In genomic region chr6:3977875-3978711, GRCh38 we compare ENCODE assay signal across 8 cellular contexts.
A peak's percentile ranks its signal among the peaks of the same experiment; 100 is the strongest.
DNase-seq lines count a peak whose midpoint lies in the region; ATAC-seq and TF ChIP-seq lines count a peak whose summit lies in the region.

No MANE protein-coding gene starts in this region.

- peaks cover 2% of the 10 kb centered on the region for H3K9me3 Mint-ChIP-seq in activated CD4-positive, alpha-beta T cell treated with anti-CD3 and anti-CD28 coated beads, Interleukin-2, amount 10 ng/mL, durations not matched to agents 7 days and 5 days
- H3K9me3 Mint-ChIP-seq in effector memory CD8-positive, alpha-beta T cell = no peaks in the 10 kb centered on the region

- no peaks in the 10 kb centered on the region for H3K4me1 ChIP-seq in mucosa of descending colon (ENCODE audit: low read depth)

- H3K9me3 ChIP-seq in mucosa of descending colon = no peaks in the 10 kb centered on the region

- no peak overlapping the region for H3K27ac Mint-ChIP-seq in activated CD4-positive, alpha-beta T cell treated with anti-CD3 and anti-CD28 coated beads, Interleukin-2, amount 10 ng/mL, durations not matched to agents 7 days and 5 days
- peak overlapping the region in 1 of 2 donors; percentile 63 for H3K27ac Mint-ChIP-seq in effector memory CD8-positive, alpha-beta T cell

- ATAC-seq in HG02623 (IDR thresholded peaks at IDR 0.05; ENCODE audit: unreplicated experiment) = peak; percentile 60
- peak; percentile 99 for ATAC-seq in effector memory CD8-positive, alpha-beta T cell (replicated peaks)
- ATAC-seq in mucosa of descending colon = peak; percentile 55
- ATAC-seq in stimulated activated naive CD8-positive, alpha-beta T cell treated with anti-CD3 and anti-CD28 coated beads, Interleukin-15, Interleukin-2, amounts not matched to agents 100 U/mL and 50 U/mL, for 24 hours = peak; percentile 98

- H3K36me3 ChIP-seq in mucosa of descending colon (ENCODE audit: low read depth) = no peaks in the 10 kb centered on the region

- intact Hi-C loops in mucosa of descending colon (cut with DNase I, micrococcal nuclease) = no loop called here

- POLR2A ChIA-PET in activated CD4-positive, alpha-beta T cell treated with anti-CD3 and anti-CD28 coated beads, Interleukin-2, amount 10 ng/mL, durations not matched to agents 7 days and 5 days (lab: Charles Lee) = no interaction called here

- peaks cover 13% of the 10 kb centered on the region for H3K4me1 Mint-ChIP-seq in activated CD4-positive, alpha-beta T cell treated with anti-CD3 and anti-CD28 coated beads, Interleukin-2, amount 10 ng/mL, durations not matched to agents 7 days and 5 days
- H3K4me1 Mint-ChIP-seq in effector memory CD8-positive, alpha-beta T cell (ENCODE audit: low read depth in 2 of 2) = peaks cover 7 to 8% of the 10 kb centered on the region in 2 donors

- peak; percentile 1 for DNase-seq in activated CD4-positive, CD25-positive, alpha-beta regulatory T cell treated with anti-CD3 and anti-CD28 coated beads, Interleukin-2, amount 50 U/mL, for 16 hours (ENCODE audit: low read depth, low spot score)
- no peak for DNase-seq in activated CD4-positive, CD25-positive, alpha-beta regulatory T cell treated with anti-CD3 and anti-CD28 coated beads, Interleukin-2, amount 50 U/mL, for 72 hours
- DNase-seq in NCI-H2227 (lab: John Stamatoyannopoulos, UW; ENCODE audit: unreplicated experiment) = peak; percentile 71
- peak; percentile 61 for DNase-seq in activated CD4-positive, alpha-beta T cell treated with anti-CD3 and anti-CD28 coated beads, Interleukin-2, amount 10 ng/mL, durations not matched to agents 7 days and 5 days
- DNase-seq in effector memory CD8-positive, alpha-beta T cell = peak; percentile 13 to 47 (median 31)
- peak in 1 of 3 donors; percentile 49 for DNase-seq in mucosa of descending colon
- peak; percentile 34 for DNase-seq in stimulated activated naive CD8-positive, alpha-beta T cell treated with anti-CD3 and anti-CD28 coated beads, Interleukin-15, Interleukin-2, amounts not matched to agents 100 U/mL and 50 U/mL, for 24 hours

- no peak overlapping the region for H3K4me3 Mint-ChIP-seq in activated CD4-positive, alpha-beta T cell treated with anti-CD3 and anti-CD28 coated beads, Interleukin-2, amount 10 ng/mL, durations not matched to agents 7 days and 5 days
- H3K4me3 Mint-ChIP-seq in effector memory CD8-positive, alpha-beta T cell = peak overlapping the region in 1 of 2 donors; percentile 63

- H3K27me3 Mint-ChIP-seq in activated CD4-positive, alpha-beta T cell treated with anti-CD3 and anti-CD28 coated beads, Interleukin-2, amount 10 ng/mL, durations not matched to agents 7 days and 5 days = peaks cover 6% of the 10 kb centered on the region
- H3K27me3 Mint-ChIP-seq in effector memory CD8-positive, alpha-beta T cell = peaks cover 6 to 11% of the 10 kb centered on the region in 2 donors

- H3K36me3 Mint-ChIP-seq in activated CD4-positive, alpha-beta T cell treated with anti-CD3 and anti-CD28 coated beads, Interleukin-2, amount 10 ng/mL, durations not matched to agents 7 days and 5 days (ENCODE audit: low read depth) = peaks cover 2% of the 10 kb centered on the region
- no peaks in the 10 kb centered on the region for H3K36me3 Mint-ChIP-seq in effector memory CD8-positive, alpha-beta T cell (ENCODE audit: insufficient read depth)

- TF ChIP-seq CTCF in mucosa of descending colon (IDR thresholded peaks at IDR 0.05) = peak; percentile 17

- CTCF ChIA-PET in activated CD4-positive, alpha-beta T cell treated with anti-CD3 and anti-CD28 coated beads, Interleukin-2, amount 10 ng/mL, durations not matched to agents 7 days and 5 days (lab: Charles Lee) = interaction anchor here (0.5 to 1.8 kb wide), 21 partner anchors 8 to 243 kb away, joined by 3 to 7 read pairs (median 3); partner anchors contain the start of gene FAM50B

- H3K4me3 ChIP-seq in mucosa of descending colon = no peak overlapping the region
